ENCODE assay signal across 8 cellular contexts in genomic region chr9:35489313-35490154, GRCh38. TPM values are rescaled to one million over a fixed set of nuclear protein-coding genes. Genes with fewer than 3 reads are reported as not detected.
DNase-seq lines count a peak whose midpoint lies in the region; ATAC-seq and TF ChIP-seq lines count a peak whose summit lies in the region.

Gene RUSC2 (plus strand): TSS chr9:35490111. CDS start chr9:35546522, 56,411 bp downstream.

- H3K27me3 ChIP-seq in HUES6 (ENCODE audit: control insufficient read depth, insufficient read depth, low read length) (no peaks in the 10 kb centered on the region), OCI-LY1 (ENCODE audit: insufficient read depth, low read length) (no peaks in the 10 kb centered on the region), stomach smooth muscle (ENCODE audit: control insufficient read depth in 1 of 2, insufficient read depth in 2 of 2, low read length in 2 of 2) (no peaks in the 10 kb centered on the region)

- no peaks in the 10 kb centered on the region for H3F3A ChIP-seq in OCI-LY1 (ENCODE audit: insufficient read depth, low read length)

- H3K79me2 ChIP-seq in OCI-LY1 (ENCODE audit: insufficient read depth, low read length): no peaks in the 10 kb centered on the region

- peak within 1 kb of the TSS; percentile 75 for H3K9ac ChIP-seq in HUES6 (ENCODE audit: low read length)
- peak within 1 kb of the TSS; percentile 13; the same call in 1 of the 2 replicates for H3K9ac ChIP-seq in OCI-LY1 (ENCODE audit: low read length)
- H3K9ac ChIP-seq in stomach smooth muscle (ENCODE audit: low read length in 2 of 2): peak within 1 kb of the TSS; percentile 90

- H3K4me1 ChIP-seq in HUES6 (ENCODE audit: control insufficient read depth, insufficient read depth, low read length): peaks cover 21% of the 10 kb centered on the region
- H3K4me1 ChIP-seq in OCI-LY1 (ENCODE audit: insufficient read depth, low read length, severe bottlenecking): no peaks in the 10 kb centered on the region
- H3K4me1 ChIP-seq in stomach smooth muscle (ENCODE audit: control insufficient read depth, insufficient read depth, low read length): peaks cover 22% of the 10 kb centered on the region

- peak within 1 kb of the TSS; percentile 99 for H3K4me3 ChIP-seq in HUES6 (ENCODE audit: low read depth, low read length)
- H3K4me3 ChIP-seq in OCI-LY1 (ENCODE audit: low read depth, low read length, poor library complexity, severe bottlenecking): peak within 1 kb of the TSS; percentile 54
- H3K4me3 ChIP-seq in fibroblast of pulmonary artery (replicated peaks; ENCODE audit: low read depth, low read length): peak within 1 kb of the TSS; percentile 91
- H3K4me3 ChIP-seq in stomach smooth muscle (ENCODE audit: low read length in 2 of 2): peak within 1 kb of the TSS; percentile 86 to 95

- TF ChIP-seq CTCF in OCI-LY1 (IDR thresholded peaks at IDR 0.05; ENCODE audit: low read length) (no peak), fibroblast of pulmonary artery (IDR thresholded peaks at IDR 0.05; ENCODE audit: low read length, missing control alignments) (peak; percentile 29)

- no peaks in the 10 kb centered on the region for H3K9me2 ChIP-seq in OCI-LY1 (ENCODE audit: low read depth, low read length)

- H3K9me3 ChIP-seq in HUES6 (ENCODE audit: control insufficient read depth, insufficient read depth, low read depth, low read length): no peaks in the 10 kb centered on the region
- no peaks in the 10 kb centered on the region for H3K9me3 ChIP-seq in OCI-LY1 (ENCODE audit: low read length)
- no peaks in the 10 kb centered on the region for H3K9me3 ChIP-seq in stomach smooth muscle (ENCODE audit: control insufficient read depth in 2 of 2, low read length in 2 of 2)

- H3K27ac ChIP-seq in HUES6 (ENCODE audit: low read depth, low read length): peak within 1 kb of the TSS; percentile 76; the same call in 1 of the 2 replicates
- no peak within 1 kb of the TSS for H3K27ac ChIP-seq in OCI-LY1 (ENCODE audit: low read depth, low read length, poor library complexity, severe bottlenecking)
- peak within 1 kb of the TSS; percentile 93 for H3K27ac ChIP-seq in stomach smooth muscle (ENCODE audit: low read length)

- peak; percentile 69 for DNase-seq in DMS79 (lab: John Stamatoyannopoulos, UW)
- DNase-seq in activated effector memory CD4-positive, alpha-beta T cell treated with Interleukin-2 at 50 U/mL for 16 hours: peak; percentile 6
- peak; percentile 94 for DNase-seq in fibroblast of pulmonary artery (ENCODE audit: low read depth)
- DNase-seq in myocyte (ENCODE audit: low read depth): peak; percentile 93

- H3K4me2 ChIP-seq in OCI-LY1 (ENCODE audit: low read length): peak within 1 kb of the TSS; percentile 67

- H3K36me3 ChIP-seq in HUES6 (ENCODE audit: control insufficient read depth, insufficient read depth, low read length) (no peaks in the 10 kb centered on the region), OCI-LY1 (ENCODE audit: insufficient read depth, low read length) (no peaks in the 10 kb centered on the region), stomach smooth muscle (ENCODE audit: control insufficient read depth in 2 of 2, insufficient read depth in 2 of 2, low read length in 2 of 2) (no peaks in the 10 kb centered on the region)

- ATAC-seq in HG03095 (IDR thresholded peaks at IDR 0.05; ENCODE audit: unreplicated experiment): no peak

- no peaks in the 10 kb centered on the region for H4K20me1 ChIP-seq in OCI-LY1 (ENCODE audit: insufficient read depth, low read length)

- H2AFZ ChIP-seq in OCI-LY1 (ENCODE audit: low read length): no peak within 1 kb of the TSS

RNA-seq across cellular contexts. Expression of gene RUSC2, which starts in this region (rescaled TPM):
- total RNA-seq in myocyte: 39.8 and 57.0 TPM in 2 replicates
- polyA plus RNA-seq in myocyte (2012): 57.0 TPM

Comparison
In these comparisons a context has a peak if more than half of its experiments do, and no peak if none do; other contexts are left out.
1. DNase-seq: peak in every context shown above with its lines; median percentile 94 in fibroblast of pulmonary artery; 93 in myocyte; 69 in DMS79; 6 in activated effector memory CD4-positive, alpha-beta T cell treated with Interleukin-2 at 50 U/mL for 16 hours.
2. H3K9ac ChIP-seq: peak in every context shown above with its lines; median percentile 90 in stomach smooth muscle; 75 in HUES6; 13 in OCI-LY1.